In genomic region chr1:91751281-91751680, GRCh38 we compare ENCODE assay signal across 9 cellular contexts.
DNase-seq lines count a peak whose midpoint lies in the region; ATAC-seq, FAIRE-seq and TF ChIP-seq lines count a peak whose summit lies in the region.
"Had no signal": no experiment of that assay in that cellular context is flagged by ENCODE, and none has a peak within 500 bp of the region (broad histone marks: within the 10 kb centered on the region; RNA-seq: fewer than 3 reads in every experiment).

No MANE protein-coding gene starts in this region.

- H3K9me3 ChIP-seq in stomach smooth muscle (ENCODE audit: control insufficient read depth in 2 of 2, low read length in 2 of 2) = peaks cover 0 to 4% of the 10 kb centered on the region in 2 donors

- DNase-seq in LNCaP clone FGC (ENCODE audit: low read depth) = peak; percentile 60
- DNase-seq in coronary artery (ENCODE audit: low spot score) = no peak
- no peak for DNase-seq in left lobe of liver (ENCODE audit: low spot score)
- no peak for DNase-seq in GM12892 (ENCODE audit: insufficient read length)

- TF ChIP-seq CTCF in LNCaP clone FGC (IDR thresholded peaks at IDR 0.05; ENCODE audit: control insufficient read depth, extremely low read depth, insufficient read depth) = no peak
- TF ChIP-seq CTCF in coronary artery (IDR thresholded peaks at IDR 0.05) = no peak

- ATAC-seq in left lobe of liver (peak; percentile 67), GM18861 (IDR thresholded peaks at IDR 0.05; ENCODE audit: unreplicated experiment) (no peak), GM19328 (IDR thresholded peaks at IDR 0.05; ENCODE audit: unreplicated experiment) (no peak), SK-N-SH treated with all-trans-retinoic acid at 6 μM for 48 hours (no peak)

- H3K27me3 ChIP-seq in stomach smooth muscle (ENCODE audit: control insufficient read depth in 1 of 2, insufficient read depth in 2 of 2, low read length in 2 of 2) = no peaks in the 10 kb centered on the region

- H3K4me1 ChIP-seq in stomach smooth muscle (ENCODE audit: control insufficient read depth, insufficient read depth, low read length) = peaks cover 51% of the 10 kb centered on the region
- H3K4me1 ChIP-seq: HAP-1 had no signal

- FAIRE-seq in GM12892 (lab: Jason Lieb, UNC) = no peak

- no peak for TF ChIP-seq POLR2A in GM12892 (IDR thresholded peaks at IDR 0.05; ENCODE audit: low read depth, low read length)

- H3K36me3 ChIP-seq in stomach smooth muscle (ENCODE audit: control insufficient read depth in 2 of 2, insufficient read depth in 2 of 2, low read length in 2 of 2) = peaks cover 0 to 6% of the 10 kb centered on the region in 2 donors
- H3K36me3 ChIP-seq: HAP-1 had no signal

- no peak overlapping the region for H3K9ac ChIP-seq in stomach smooth muscle (ENCODE audit: low read length in 2 of 2)

- H3K4me3 ChIP-seq in LNCaP clone FGC (ENCODE audit: low read depth, low read length) (no peak overlapping the region), coronary artery (peak overlapping the region; percentile 45), stomach smooth muscle (ENCODE audit: low read length in 2 of 2) (peak overlapping the region in 1 of 2 donors; percentile 24)
- H3K4me3 ChIP-seq: HAP-1 had no signal

- H3K27ac ChIP-seq in coronary artery = peak overlapping the region; percentile 46 to 78
- H3K27ac ChIP-seq in stomach smooth muscle (ENCODE audit: low read length) = peak overlapping the region; percentile 31

TF ChIP-seq in SK-N-SH treated with all-trans-retinoic acid at 6 μM for 48 hours, 23 proteins besides CTCF, POLR2A, EP300 and RAD21:
- TF ChIP-seq PATZ1 (CRISPR knock-in tag; IDR thresholded peaks at IDR 0.05; ENCODE audit: borderline replicate concordance) (no peak), GLIS3 (CRISPR knock-in tag; IDR thresholded peaks at IDR 0.05) (no peak), ZFP3 (CRISPR knock-in tag; IDR thresholded peaks at IDR 0.05) (no peak), TSHZ2 (CRISPR knock-in tag; IDR thresholded peaks at IDR 0.05) (no peak), ESRRG (CRISPR knock-in tag; IDR thresholded peaks at IDR 0.05) (no peak), ZFP30 (CRISPR knock-in tag; IDR thresholded peaks at IDR 0.05) (no peak), RARB (CRISPR knock-in tag; IDR thresholded peaks at IDR 0.05) (no peak), PPARA (CRISPR knock-in tag; IDR thresholded peaks at IDR 0.05; ENCODE audit: borderline replicate concordance) (no peak), ZC3H10 (CRISPR knock-in tag; IDR thresholded peaks at IDR 0.05) (no peak)
- TF ChIP-seq, protein P1, sequence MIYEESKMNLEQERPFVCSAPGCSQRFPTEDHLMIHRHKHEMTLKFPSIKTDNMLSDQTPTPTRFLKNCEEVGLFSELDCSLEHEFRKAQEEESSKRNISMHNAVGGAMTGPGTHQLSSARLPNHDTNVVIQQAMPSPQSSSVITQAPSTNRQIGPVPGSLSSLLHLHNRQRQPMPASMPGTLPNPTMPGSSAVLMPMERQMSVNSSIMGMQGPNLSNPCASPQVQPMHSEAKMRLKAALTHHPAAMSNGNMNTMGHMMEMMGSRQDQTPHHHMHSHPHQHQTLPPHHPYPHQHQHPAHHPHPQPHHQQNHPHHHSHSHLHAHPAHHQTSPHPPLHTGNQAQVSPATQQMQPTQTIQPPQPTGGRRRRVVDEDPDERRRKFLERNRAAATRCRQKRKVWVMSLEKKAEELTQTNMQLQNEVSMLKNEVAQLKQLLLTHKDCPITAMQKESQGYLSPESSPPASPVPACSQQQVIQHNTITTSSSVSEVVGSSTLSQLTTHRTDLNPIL (CRISPR knock-in tag; IDR thresholded peaks at IDR 0.05; ENCODE audit: low read depth) = no peak
TF ChIP-seq in SK-N-SH treated with all-trans-retinoic acid at 6 μM for 48 hours: peak in this region for 0.
